12 cellular contexts compared by ENCODE assay signal in genomic region chr7:128217030-128217805, GRCh38. TPM values are rescaled to one million over a fixed set of nuclear protein-coding genes. Genes with fewer than 3 reads are reported as not detected.
DNase-seq lines count a peak whose midpoint lies in the region; ATAC-seq and TF ChIP-seq lines count a peak whose summit lies in the region.
"Had no signal": no experiment of that assay in that cellular context is flagged by ENCODE, and none has a peak within 500 bp of the region (broad histone marks: within the 10 kb centered on the region; RNA-seq: fewer than 3 reads in every experiment).

No MANE protein-coding gene starts in this region.

- peaks cover 3% of the 10 kb centered on the region for H3K27me3 ChIP-seq in H7 (ENCODE audit: control insufficient read depth, insufficient read depth, low read length)

- intact Hi-C loops in sciatic nerve (cut with DNase I) = no loop called here

- no peak for ATAC-seq in sciatic nerve

- no peaks in the 10 kb centered on the region for H3K36me3 ChIP-seq in H7 (replicated peaks; ENCODE audit: control insufficient read depth, insufficient read depth, low read length)
- H3K36me3 ChIP-seq: WERI-Rb-1 had no signal

- H3K4me3 ChIP-seq in H7 (ENCODE audit: insufficient read depth, low read depth, low read length) (no peak overlapping the region), fibroblast of villous mesenchyme (ENCODE audit: low read depth, low read length) (no peak overlapping the region)

- DNase-seq in H7 (peak; percentile 57), SIG-M5 (lab: John Stamatoyannopoulos, UW) (peak; percentile 64), fibroblast of villous mesenchyme (ENCODE audit: low read depth) (peak; percentile 31), sciatic nerve (ENCODE audit: low spot score) (peak; percentile 58), OCI-M2 (lab: John Stamatoyannopoulos, UW; ENCODE audit: unreplicated experiment) (no peak), cerebellum (ENCODE audit: low spot score) (no peak), NCI-H146 treated with DMSO at 0.1 percent for 48 hours (lab: John Stamatoyannopoulos, UW; ENCODE audit: unreplicated experiment) (no peak), NCI-H526 (lab: John Stamatoyannopoulos, UW) (no peak)
- DNase-seq: NCI-H82, WERI-Rb-1 had no signal

- no peak for TF ChIP-seq CTCF in fibroblast of villous mesenchyme (IDR thresholded peaks at IDR 0.05; ENCODE audit: insufficient read depth, low read depth, low read length)

RNA-seq across cellular contexts. Expression of gene LEP, which starts 23.9 kb away (rescaled TPM):
- total RNA-seq in H7 (2014; rRNA removed; shearing (Covaris generic)) = not detected in 2 replicates
- total RNA-seq in fibroblast of villous mesenchyme = not detected in 2 replicates
- total RNA-seq in sciatic nerve = 7.2 TPM
- total RNA-seq in cerebellum = 0.09 TPM
- total RNA-seq: G401, lung microvascular endothelial cell had no signal

Comparison
In these comparisons a context has a peak if more than half of its experiments do, and no peak if none do; other contexts are left out.
1. DNase-seq: peak in H7 (single experiment), SIG-M5 (single experiment), fibroblast of villous mesenchyme (single experiment) and sciatic nerve (single experiment); none in OCI-M2 (single experiment), cerebellum (single experiment), NCI-H146 treated with DMSO at 0.1 percent for 48 hours (single experiment) and NCI-H526 (0 of 2).